2 cellular contexts compared by ENCODE assay signal in the genomic region with DNA sequence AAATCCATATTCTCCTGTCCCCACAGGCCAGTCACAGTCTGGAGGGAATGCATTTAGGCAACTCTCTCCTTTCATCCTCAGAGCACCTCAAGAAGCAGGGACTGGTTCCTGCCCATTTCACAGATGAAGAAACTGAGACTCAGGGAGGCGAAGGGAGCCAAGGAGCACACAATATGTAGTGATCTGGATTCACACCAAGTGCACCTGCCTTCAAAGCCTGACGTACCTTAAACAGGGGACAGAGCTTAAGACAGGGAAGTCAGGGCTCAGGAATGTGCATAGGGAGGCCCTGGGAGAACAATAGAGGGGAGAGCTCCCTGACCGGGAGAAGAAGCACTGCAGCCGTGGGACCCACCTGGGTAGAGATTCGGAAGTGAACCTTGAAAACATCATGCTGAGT.
TF ChIP-seq lines count a peak whose summit lies in the region.

No MANE protein-coding gene starts in this region.

TF ChIP-seq in GM23338, 12 proteins besides CTCF, POLR2A, EP300 and RAD21:
- no peak for TF ChIP-seq ZNF114 (CRISPR knock-in tag; IDR thresholded peaks at IDR 0.05)
- no peak for TF ChIP-seq NANOG (IDR thresholded peaks at IDR 0.05; ENCODE audit: borderline replicate concordance)
- TF ChIP-seq, protein P1, sequence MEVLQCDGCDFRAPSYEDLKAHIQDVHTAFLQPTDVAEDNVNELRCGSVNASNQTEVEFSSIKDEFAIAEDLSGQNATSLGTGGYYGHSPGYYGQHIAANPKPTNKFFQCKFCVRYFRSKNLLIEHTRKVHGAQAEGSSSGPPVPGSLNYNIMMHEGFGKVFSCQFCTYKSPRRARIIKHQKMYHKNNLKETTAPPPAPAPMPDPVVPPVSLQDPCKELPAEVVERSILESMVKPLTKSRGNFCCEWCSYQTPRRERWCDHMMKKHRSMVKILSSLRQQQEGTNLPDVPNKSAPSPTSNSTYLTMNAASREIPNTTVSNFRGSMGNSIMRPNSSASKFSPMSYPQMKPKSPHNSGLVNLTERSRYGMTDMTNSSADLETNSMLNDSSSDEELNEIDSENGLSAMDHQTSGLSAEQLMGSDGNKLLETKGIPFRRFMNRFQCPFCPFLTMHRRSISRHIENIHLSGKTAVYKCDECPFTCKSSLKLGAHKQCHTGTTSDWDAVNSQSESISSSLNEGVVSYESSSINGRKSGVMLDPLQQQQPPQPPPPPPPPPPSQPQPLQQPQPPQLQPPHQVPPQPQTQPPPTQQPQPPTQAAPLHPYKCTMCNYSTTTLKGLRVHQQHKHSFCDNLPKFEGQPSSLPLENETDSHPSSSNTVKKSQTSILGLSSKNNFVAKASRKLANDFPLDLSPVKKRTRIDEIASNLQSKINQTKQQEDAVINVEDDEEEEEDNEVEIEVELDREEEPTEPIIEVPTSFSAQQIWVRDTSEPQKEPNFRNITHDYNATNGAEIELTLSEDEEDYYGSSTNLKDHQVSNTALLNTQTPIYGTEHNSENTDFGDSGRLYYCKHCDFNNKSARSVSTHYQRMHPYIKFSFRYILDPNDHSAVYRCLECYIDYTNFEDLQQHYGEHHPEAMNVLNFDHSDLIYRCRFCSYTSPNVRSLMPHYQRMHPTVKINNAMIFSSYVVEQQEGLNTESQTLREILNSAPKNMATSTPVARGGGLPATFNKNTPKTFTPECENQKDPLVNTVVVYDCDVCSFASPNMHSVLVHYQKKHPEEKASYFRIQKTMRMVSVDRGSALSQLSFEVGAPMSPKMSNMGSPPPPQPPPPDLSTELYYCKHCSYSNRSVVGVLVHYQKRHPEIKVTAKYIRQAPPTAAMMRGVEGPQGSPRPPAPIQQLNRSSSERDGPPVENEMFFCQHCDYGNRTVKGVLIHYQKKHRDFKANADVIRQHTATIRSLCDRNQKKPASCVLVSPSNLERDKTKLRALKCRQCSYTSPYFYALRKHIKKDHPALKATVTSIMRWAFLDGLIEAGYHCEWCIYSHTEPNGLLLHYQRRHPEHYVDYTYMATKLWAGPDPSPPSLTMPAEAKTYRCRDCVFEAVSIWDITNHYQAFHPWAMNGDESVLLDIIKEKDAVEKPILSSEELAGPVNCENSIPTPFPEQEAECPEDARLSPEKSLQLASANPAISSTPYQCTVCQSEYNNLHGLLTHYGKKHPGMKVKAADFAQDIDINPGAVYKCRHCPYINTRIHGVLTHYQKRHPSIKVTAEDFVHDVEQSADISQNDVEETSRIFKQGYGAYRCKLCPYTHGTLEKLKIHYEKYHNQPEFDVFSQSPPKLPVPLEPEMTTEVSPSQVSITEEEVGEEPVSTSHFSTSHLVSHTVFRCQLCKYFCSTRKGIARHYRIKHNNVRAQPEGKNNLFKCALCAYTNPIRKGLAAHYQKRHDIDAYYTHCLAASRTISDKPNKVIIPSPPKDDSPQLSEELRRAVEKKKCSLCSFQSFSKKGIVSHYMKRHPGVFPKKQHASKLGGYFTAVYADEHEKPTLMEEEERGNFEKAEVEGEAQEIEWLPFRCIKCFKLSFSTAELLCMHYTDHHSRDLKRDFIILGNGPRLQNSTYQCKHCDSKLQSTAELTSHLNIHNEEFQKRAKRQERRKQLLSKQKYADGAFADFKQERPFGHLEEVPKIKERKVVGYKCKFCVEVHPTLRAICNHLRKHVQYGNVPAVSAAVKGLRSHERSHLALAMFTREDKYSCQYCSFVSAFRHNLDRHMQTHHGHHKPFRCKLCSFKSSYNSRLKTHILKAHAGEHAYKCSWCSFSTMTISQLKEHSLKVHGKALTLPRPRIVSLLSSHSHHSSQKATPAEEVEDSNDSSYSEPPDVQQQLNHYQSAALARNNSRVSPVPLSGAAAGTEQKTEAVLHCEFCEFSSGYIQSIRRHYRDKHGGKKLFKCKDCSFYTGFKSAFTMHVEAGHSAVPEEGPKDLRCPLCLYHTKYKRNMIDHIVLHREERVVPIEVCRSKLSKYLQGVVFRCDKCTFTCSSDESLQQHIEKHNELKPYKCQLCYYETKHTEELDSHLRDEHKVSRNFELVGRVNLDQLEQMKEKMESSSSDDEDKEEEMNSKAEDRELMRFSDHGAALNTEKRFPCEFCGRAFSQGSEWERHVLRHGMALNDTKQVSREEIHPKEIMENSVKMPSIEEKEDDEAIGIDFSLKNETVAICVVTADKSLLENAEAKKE (CRISPR knock-in tag; IDR thresholded peaks at IDR 0.05): 0 out of 2 replicates have a peak, but pooled peaks have one; percentile 32

TF ChIP-seq in H1, 55 proteins besides CTCF, POLR2A, EP300 and RAD21:
- TF ChIP-seq HDAC2 (IDR thresholded peaks at IDR 0.05; ENCODE audit: borderline replicate concordance in 1 of 2, low read depth in 2 of 2, low read length in 2 of 2) (peak in 1 of 2 experiments; percentile 91; a peak in 1 of 4 replicates), KDM1A (IDR thresholded peaks at IDR 0.05; ENCODE audit: borderline replicate concordance, low read length) (peak; percentile 97), FOSL1 (IDR thresholded peaks at IDR 0.05; ENCODE audit: insufficient read depth, low read depth, low read length) (no peak), NANOG (IDR thresholded peaks at IDR 0.05; ENCODE audit: insufficient read depth, low read depth, low read length, poor library complexity, severe bottlenecking) (peak; percentile 22)
TF ChIP-seq in H1: peak in this region for 3.
